1 cellular context compared by ENCODE assay signal in the genomic region with DNA sequence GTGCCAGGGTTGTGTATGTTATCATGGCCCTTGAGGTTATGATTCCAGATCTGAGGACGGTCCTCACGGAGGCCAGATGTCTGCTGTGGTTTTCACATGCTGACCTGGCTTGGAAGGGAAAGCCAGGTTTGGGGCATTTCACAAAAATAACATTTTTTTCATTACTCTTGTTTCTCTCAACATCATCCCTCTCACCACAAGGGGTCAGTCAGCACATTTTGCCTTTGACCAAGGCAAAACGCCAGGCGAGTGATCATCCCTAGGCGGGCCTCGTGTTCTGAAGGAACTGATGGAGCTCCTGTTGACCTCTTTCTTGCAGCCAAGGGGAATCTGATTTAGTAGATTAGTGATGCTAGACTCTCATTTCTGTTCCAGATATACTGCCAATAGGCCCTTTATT.
TF ChIP-seq lines count a peak whose summit lies in the region.

No MANE protein-coding gene starts in this region.

TF ChIP-seq in WTC11, 78 proteins besides CTCF, POLR2A, EP300 and RAD21 (continued from another document):
- TF ChIP-seq, protein P1, sequence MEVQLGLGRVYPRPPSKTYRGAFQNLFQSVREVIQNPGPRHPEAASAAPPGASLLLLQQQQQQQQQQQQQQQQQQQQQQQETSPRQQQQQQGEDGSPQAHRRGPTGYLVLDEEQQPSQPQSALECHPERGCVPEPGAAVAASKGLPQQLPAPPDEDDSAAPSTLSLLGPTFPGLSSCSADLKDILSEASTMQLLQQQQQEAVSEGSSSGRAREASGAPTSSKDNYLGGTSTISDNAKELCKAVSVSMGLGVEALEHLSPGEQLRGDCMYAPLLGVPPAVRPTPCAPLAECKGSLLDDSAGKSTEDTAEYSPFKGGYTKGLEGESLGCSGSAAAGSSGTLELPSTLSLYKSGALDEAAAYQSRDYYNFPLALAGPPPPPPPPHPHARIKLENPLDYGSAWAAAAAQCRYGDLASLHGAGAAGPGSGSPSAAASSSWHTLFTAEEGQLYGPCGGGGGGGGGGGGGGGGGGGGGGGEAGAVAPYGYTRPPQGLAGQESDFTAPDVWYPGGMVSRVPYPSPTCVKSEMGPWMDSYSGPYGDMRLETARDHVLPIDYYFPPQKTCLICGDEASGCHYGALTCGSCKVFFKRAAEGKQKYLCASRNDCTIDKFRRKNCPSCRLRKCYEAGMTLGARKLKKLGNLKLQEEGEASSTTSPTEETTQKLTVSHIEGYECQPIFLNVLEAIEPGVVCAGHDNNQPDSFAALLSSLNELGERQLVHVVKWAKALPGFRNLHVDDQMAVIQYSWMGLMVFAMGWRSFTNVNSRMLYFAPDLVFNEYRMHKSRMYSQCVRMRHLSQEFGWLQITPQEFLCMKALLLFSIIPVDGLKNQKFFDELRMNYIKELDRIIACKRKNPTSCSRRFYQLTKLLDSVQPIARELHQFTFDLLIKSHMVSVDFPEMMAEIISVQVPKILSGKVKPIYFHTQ (CRISPR knock-in tag; IDR thresholded peaks at IDR 0.05), result no peak
TF ChIP-seq in WTC11: peak in this region for 0.
